Comparison of ENCODE assay signal across 22 cellular contexts in genomic region chr5:137496919-137497318, GRCh38. TPM values are rescaled to one million over a fixed set of nuclear protein-coding genes. Genes with fewer than 3 reads are reported as not detected.
DNase-seq lines count a peak whose midpoint lies in the region; TF ChIP-seq lines count a peak whose summit lies in the region.
"Had no signal": no experiment of that assay in that cellular context is flagged by ENCODE, and none has a peak within 500 bp of the region (broad histone marks: within the 10 kb centered on the region; RNA-seq: fewer than 3 reads in every experiment).

No MANE protein-coding gene starts in this region.

- peak overlapping the region; percentile 85 for H3K27ac ChIP-seq in substantia nigra (ENCODE audit: low read depth, low read length, poor library complexity, severe bottlenecking)
- H3K27ac ChIP-seq: parathyroid adenoma, SK-N-MC, thyroid gland had no signal

- H3K9ac ChIP-seq in adipocyte (ENCODE audit: low read length): no peak overlapping the region
- H3K9ac ChIP-seq: parathyroid adenoma had no signal

- TF ChIP-seq CTCF in fibroblast of the aortic adventitia (IDR thresholded peaks at IDR 0.05; ENCODE audit: insufficient read depth, low read length) (no peak), GM20000 (IDR thresholded peaks at IDR 0.05; ENCODE audit: extremely low read depth, missing control alignments) (no peak)

- no peaks in the 10 kb centered on the region for H3K27me3 ChIP-seq in adipocyte (replicated peaks; ENCODE audit: control insufficient read depth, insufficient read depth, low read length)
- H3K27me3 ChIP-seq: gastrocnemius medialis, right atrium auricular region, thyroid gland had no signal

- DNase-seq in EH (ENCODE audit: low read depth) (peak; percentile 51), adipocyte (ENCODE audit: low read depth) (peak; percentile 67), fibroblast of the aortic adventitia (ENCODE audit: low read depth) (peak; percentile 64), substantia nigra (lab: John Stamatoyannopoulos, UW) (no peak), GM20000 (ENCODE audit: low spot score) (no peak), globus pallidus (ENCODE audit: low spot score) (no peak), HT-29 (ENCODE audit: low spot score) (no peak)
- DNase-seq: activated CD4-positive, alpha-beta T cell treated with anti-CD3 and anti-CD28 coated beads, Interleukin-2, amount 10 ng/mL, durations not matched to agents 24 days and 14 days; activated naive CD4-positive, alpha-beta T cell treated with anti-CD3 and anti-CD28 coated beads, Interleukin-2, amount 10 ng/mL, durations not matched to agents 7 days and 5 days; activated T-cell treated with anti-CD3 and anti-CD28 coated beads, Interleukin-2, amount 50 U/mL, for 48 hours; naive thymus-derived CD8-positive, alpha-beta T cell; NCI-H187 treated with DMSO at 0.1 percent for 48 hours; NCI-H226; NCI-H774; stimulated activated CD4-positive, alpha-beta T cell treated with anti-CD3 and anti-CD28 coated beads, Interleukin-4, amount 100 ng/mL, for 4 hours; stimulated activated naive CD4-positive, alpha-beta T cell treated with Interleukin-2 at 50 U/mL for 16 hours had no signal

- peaks cover 15% of the 10 kb centered on the region for H3K4me1 ChIP-seq in adipocyte (ENCODE audit: control insufficient read depth, insufficient read depth, low read length)
- H3K4me1 ChIP-seq: gastrocnemius medialis, parathyroid adenoma had no signal

- H3K36me3 ChIP-seq in adipocyte (ENCODE audit: control insufficient read depth, insufficient read depth, low read length, severe bottlenecking): peaks cover 4% of the 10 kb centered on the region
- H3K36me3 ChIP-seq: gastrocnemius medialis, right atrium auricular region, thyroid gland had no signal

- H3K4me3 ChIP-seq in adipocyte (ENCODE audit: low read length) (peak overlapping the region; percentile 90), fibroblast of the aortic adventitia (ENCODE audit: low read depth, low read length) (peak overlapping the region; percentile 32)
- H3K4me3 ChIP-seq: gastrocnemius medialis, SK-N-MC, thyroid gland had no signal

- H3K9me3 ChIP-seq in adipocyte (ENCODE audit: control insufficient read depth, low read length): no peaks in the 10 kb centered on the region
- H3K9me3 ChIP-seq: gastrocnemius medialis, right atrium auricular region, thyroid gland had no signal

RNA-seq across cellular contexts. Expression of gene SPOCK1, which starts 2.2 kb away (rescaled TPM):
- total RNA-seq in fibroblast of the aortic adventitia (ENCODE audit: low replicate concordance): 174 and 196 TPM in 2 replicates
- not detected in 2 replicates for total RNA-seq in HT-29 (2014; rRNA removed; shearing (Covaris generic))
- total RNA-seq: activated CD4-positive, alpha-beta T cell treated with anti-CD3 and anti-CD28 coated beads, Interleukin-2, amount 10 ng/mL, durations not matched to agents 24 days and 14 days; B cell; naive thymus-derived CD8-positive, alpha-beta T cell had no signal

Comparison
In these comparisons a context has a peak if more than half of its experiments do, and no peak if none do; other contexts are left out.
1. DNase-seq: peak in EH (single experiment), adipocyte (single experiment) and fibroblast of the aortic adventitia (single experiment); none in substantia nigra (0 of 49), GM20000 (single experiment), globus pallidus (single experiment) and HT-29 (single experiment).
2. RNA of gene SPOCK1, which starts 2.2 kb away (total RNA-seq): 174 to 196 TPM in fibroblast of the aortic adventitia; not detected in HT-29; every median in the first group is over 100 times any median in the second.